9 cellular contexts compared by ENCODE assay signal in the genomic region with DNA sequence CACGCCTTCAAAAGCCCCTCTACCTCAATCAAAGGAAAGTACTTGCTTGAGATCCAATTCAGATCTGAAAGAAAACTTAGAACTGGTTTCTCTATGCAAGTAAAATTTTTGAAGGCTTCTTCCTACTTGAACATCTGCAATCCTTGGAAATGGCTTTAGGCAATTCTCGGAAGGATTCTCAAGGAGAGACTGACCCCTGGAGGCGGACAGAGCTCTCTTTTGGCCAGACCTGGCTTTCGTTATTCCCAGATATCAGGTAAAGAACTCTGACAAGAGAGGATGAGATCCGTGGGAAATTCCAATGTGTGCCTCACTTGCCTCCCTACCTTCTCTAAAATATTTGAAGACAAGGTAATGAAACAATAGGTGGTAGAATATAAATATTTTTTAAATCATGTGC.
A peak's percentile ranks its signal among the peaks of the same experiment; 100 is the strongest.
DNase-seq lines count a peak whose midpoint lies in the region; ATAC-seq, FAIRE-seq and TF ChIP-seq lines count a peak whose summit lies in the region.
"Had no signal": no experiment of that assay in that cellular context is flagged by ENCODE, and none has a peak within 500 bp of the region (broad histone marks: within the 10 kb centered on the region; RNA-seq: fewer than 3 reads in every experiment).

No MANE protein-coding gene starts in this region.

- WGBS in mesenchymal stem cell = 13% methylated on average over 3 of the region's 5 CpGs

- no peak overlapping the region for H3K4ac ChIP-seq in mesenchymal stem cell (ENCODE audit: low read depth in 1 of 2, low read length in 2 of 2)

- FAIRE-seq in HTR-8/SVneo (lab: Jason Lieb, UNC) = no peak
- FAIRE-seq: K562 had no signal

- no peak overlapping the region for H4K91ac ChIP-seq in mesenchymal stem cell (ENCODE audit: low read length)

- H3K23ac ChIP-seq in mesenchymal stem cell (ENCODE audit: low read length in 2 of 2) = no peak overlapping the region

- POLR2A ChIA-PET in BJ (lab: Charles Lee) = no interaction called here
- POLR2A ChIA-PET in activated CD4-positive, alpha-beta memory T cell treated with anti-CD3 and anti-CD28 coated beads, Interleukin-2, amount 10 ng/mL, durations not matched to agents 7 days and 5 days (lab: Charles Lee) = no interaction called here

- peaks cover 0 to 1% (median 0%) of the 10 kb centered on the region in 5 experiments for H3K9me3 Mint-ChIP-seq in brain
- no peaks in the 10 kb centered on the region for H3K9me3 Mint-ChIP-seq in activated CD4-positive, alpha-beta memory T cell treated with anti-CD3 and anti-CD28 coated beads, Interleukin-2, amount 10 ng/mL, durations not matched to agents 7 days and 5 days

- no peak overlapping the region for H2BK5ac ChIP-seq in mesenchymal stem cell (ENCODE audit: low read depth, low read length, poor library complexity, severe bottlenecking)

- no peaks in the 10 kb centered on the region for H3K4me1 Mint-ChIP-seq in brain
- no peaks in the 10 kb centered on the region for H3K4me1 Mint-ChIP-seq in activated CD4-positive, alpha-beta memory T cell treated with anti-CD3 and anti-CD28 coated beads, Interleukin-2, amount 10 ng/mL, durations not matched to agents 7 days and 5 days

- H3K9me3 ChIP-seq in mesenchymal stem cell (ENCODE audit: control insufficient read depth, low read length) = no peaks in the 10 kb centered on the region

- H3K4me2 ChIP-seq in mesenchymal stem cell (ENCODE audit: low read length, poor library complexity, severe bottlenecking) = no peak overlapping the region

- H2AFZ ChIP-seq in mesenchymal stem cell (ENCODE audit: low read depth, low read length) = no peak overlapping the region

- H2BK12ac ChIP-seq in mesenchymal stem cell (ENCODE audit: low read length in 2 of 2) = no peak overlapping the region

- H3K4me3 Mint-ChIP-seq in brain = no peak overlapping the region
- H3K4me3 Mint-ChIP-seq in activated CD4-positive, alpha-beta memory T cell treated with anti-CD3 and anti-CD28 coated beads, Interleukin-2, amount 10 ng/mL, durations not matched to agents 7 days and 5 days = no peak overlapping the region

- no peaks in the 10 kb centered on the region for H3K4me1 ChIP-seq in mesenchymal stem cell (ENCODE audit: control insufficient read depth, insufficient read depth, low read depth, low read length)

- H3K36me3 Mint-ChIP-seq in brain = no peaks in the 10 kb centered on the region
- no peaks in the 10 kb centered on the region for H3K36me3 Mint-ChIP-seq in activated CD4-positive, alpha-beta memory T cell treated with anti-CD3 and anti-CD28 coated beads, Interleukin-2, amount 10 ng/mL, durations not matched to agents 7 days and 5 days (ENCODE audit: low read depth)

- no peaks in the 10 kb centered on the region for H3K27me3 ChIP-seq in BJ (ENCODE audit: control insufficient read depth, insufficient read depth, low read length)
- H3K27me3 ChIP-seq in mesenchymal stem cell (ENCODE audit: control insufficient read depth in 1 of 2, insufficient read depth in 1 of 2, low read length in 2 of 2) = no peaks in the 10 kb centered on the region

- no peak overlapping the region for H2BK15ac ChIP-seq in mesenchymal stem cell (ENCODE audit: low read depth, poor library complexity, severe bottlenecking)

- H3K9ac ChIP-seq in mesenchymal stem cell (ENCODE audit: low read length) = no peak overlapping the region

- DNase-seq in BJ (ENCODE audit: low read depth) (no peak), HTR-8/SVneo (ENCODE audit: insufficient read length, low spot score) (peak; percentile 1), mesenchymal stem cell (peak; percentile 45), cerebellar nuclear complex (lab: John Stamatoyannopoulos, UW) (no peak)
- DNase-seq in activated CD4-positive, alpha-beta memory T cell treated with anti-CD3 and anti-CD28 coated beads, Interleukin-2, amount 10 ng/mL, durations not matched to agents 7 days and 5 days = no peak

- no peaks in the 10 kb centered on the region for H3K27me3 Mint-ChIP-seq in brain
- no peaks in the 10 kb centered on the region for H3K27me3 Mint-ChIP-seq in activated CD4-positive, alpha-beta memory T cell treated with anti-CD3 and anti-CD28 coated beads, Interleukin-2, amount 10 ng/mL, durations not matched to agents 7 days and 5 days

- H2BK120ac ChIP-seq in mesenchymal stem cell (ENCODE audit: low read depth, low read length) = no peak overlapping the region

- ATAC-seq in GM21529 (IDR thresholded peaks at IDR 0.05; ENCODE audit: unreplicated experiment) (no peak), GM21423 (IDR thresholded peaks at IDR 0.05; ENCODE audit: unreplicated experiment) (no peak)
- ATAC-seq: K562 had no signal

- no peak overlapping the region for H2AK5ac ChIP-seq in mesenchymal stem cell (ENCODE audit: low read length, severe bottlenecking)

- no peak overlapping the region for H3K4me3 ChIP-seq in BJ (ENCODE audit: low read depth, low read length)
- H3K4me3 ChIP-seq in mesenchymal stem cell (ENCODE audit: insufficient read depth in 1 of 2, low read depth in 1 of 2, low read length in 2 of 2) = no peak overlapping the region
- H3K4me3 ChIP-seq: K562 had no signal

- H3K36me3 ChIP-seq in BJ (ENCODE audit: control insufficient read depth, insufficient read depth, low read length) (no peaks in the 10 kb centered on the region), mesenchymal stem cell (ENCODE audit: control insufficient read depth in 1 of 2, insufficient read depth in 2 of 2, low read depth in 1 of 2, low read length in 2 of 2) (no peaks in the 10 kb centered on the region)

- H3K27ac Mint-ChIP-seq in brain = no peak overlapping the region
- H3K27ac Mint-ChIP-seq in activated CD4-positive, alpha-beta memory T cell treated with anti-CD3 and anti-CD28 coated beads, Interleukin-2, amount 10 ng/mL, durations not matched to agents 7 days and 5 days = no peak overlapping the region

- no peaks in the 10 kb centered on the region for H3K79me1 ChIP-seq in mesenchymal stem cell (replicated peaks; ENCODE audit: low read length, poor library complexity, severe bottlenecking)

- no peak overlapping the region for H3K14ac ChIP-seq in mesenchymal stem cell (ENCODE audit: low read length in 2 of 2)

- no peak overlapping the region for H3K27ac ChIP-seq in mesenchymal stem cell (ENCODE audit: low read length, poor library complexity, severe bottlenecking)

- H4K8ac ChIP-seq in mesenchymal stem cell (ENCODE audit: low read length) = no peak overlapping the region

- H3K18ac ChIP-seq in mesenchymal stem cell (ENCODE audit: low read depth in 1 of 2, low read length in 2 of 2) = no peak overlapping the region

- CTCF ChIA-PET in BJ (lab: Yijun Ruan, JAX) = interaction anchor here (1.4 kb wide), 1 partner anchor 844 kb away, joined by 3 read pairs; no protein-coding TSS in a partner anchor
- CTCF ChIA-PET in activated CD4-positive, alpha-beta memory T cell treated with anti-CD3 and anti-CD28 coated beads, Interleukin-2, amount 10 ng/mL, durations not matched to agents 7 days and 5 days (lab: Charles Lee) = no interaction called here

- TF ChIP-seq CTCF in BJ (IDR thresholded peaks at IDR 0.05; ENCODE audit: insufficient read depth, low read depth, low read length) (peak; percentile 58), brain (conservative IDR thresholded peaks at IDR 0.05) (peak; percentile 68 to 74)

Comparison
In these comparisons a context has a peak if more than half of its experiments do, and no peak if none do; other contexts are left out.
1. DNase-seq: peak in HTR-8/SVneo (single experiment) and mesenchymal stem cell (single experiment); none in BJ (single experiment), cerebellar nuclear complex (0 of 2) and activated CD4-positive, alpha-beta memory T cell treated with anti-CD3 and anti-CD28 coated beads, Interleukin-2, amount 10 ng/mL, durations not matched to agents 7 days and 5 days (single experiment).